Comparison of ENCODE assay signal across 1 cellular context in the genomic region with DNA sequence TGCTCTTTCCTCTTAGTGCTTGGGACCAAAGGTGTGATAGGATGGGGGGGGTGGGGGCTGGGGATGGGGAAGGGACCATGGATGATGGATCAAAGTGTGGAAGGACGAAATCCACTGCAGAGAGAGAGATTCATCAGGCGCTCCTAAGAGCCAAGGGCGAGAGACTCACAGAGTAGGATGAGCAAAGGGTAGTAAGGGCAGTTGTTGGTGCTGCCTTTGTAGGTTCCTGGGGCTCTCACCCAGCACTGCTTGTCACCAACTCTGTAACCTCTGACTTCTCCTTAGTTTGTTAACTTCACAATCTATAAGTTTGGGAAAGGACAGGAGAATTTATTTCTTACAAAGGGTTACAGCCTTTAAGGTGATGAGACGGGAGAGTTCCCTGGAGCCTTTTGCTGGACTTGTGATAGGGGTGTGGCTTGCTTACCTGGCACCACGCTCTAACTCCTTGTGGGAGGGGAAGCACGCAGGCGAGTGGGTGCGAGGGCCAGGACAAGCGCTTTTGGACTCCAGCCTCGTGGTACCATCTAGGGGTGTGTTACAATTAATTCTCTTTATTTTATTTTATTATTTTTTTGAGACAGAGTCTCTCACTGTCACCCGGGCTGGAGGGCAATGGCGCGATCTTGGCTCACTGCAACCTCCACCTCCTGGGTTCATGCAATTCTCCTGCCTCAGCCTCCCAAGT.
TF ChIP-seq lines count a peak whose summit lies in the region.

No MANE protein-coding gene starts in this region.

TF ChIP-seq in A549, 52 proteins besides CTCF, POLR2A, EP300 and RAD21:
- no peak for TF ChIP-seq KDM5A (IDR thresholded peaks at IDR 0.05)
- no peak for TF ChIP-seq GATA3 (IDR thresholded peaks at IDR 0.05; ENCODE audit: borderline replicate concordance)
